17 cellular contexts compared by ENCODE assay signal in the genomic region with DNA sequence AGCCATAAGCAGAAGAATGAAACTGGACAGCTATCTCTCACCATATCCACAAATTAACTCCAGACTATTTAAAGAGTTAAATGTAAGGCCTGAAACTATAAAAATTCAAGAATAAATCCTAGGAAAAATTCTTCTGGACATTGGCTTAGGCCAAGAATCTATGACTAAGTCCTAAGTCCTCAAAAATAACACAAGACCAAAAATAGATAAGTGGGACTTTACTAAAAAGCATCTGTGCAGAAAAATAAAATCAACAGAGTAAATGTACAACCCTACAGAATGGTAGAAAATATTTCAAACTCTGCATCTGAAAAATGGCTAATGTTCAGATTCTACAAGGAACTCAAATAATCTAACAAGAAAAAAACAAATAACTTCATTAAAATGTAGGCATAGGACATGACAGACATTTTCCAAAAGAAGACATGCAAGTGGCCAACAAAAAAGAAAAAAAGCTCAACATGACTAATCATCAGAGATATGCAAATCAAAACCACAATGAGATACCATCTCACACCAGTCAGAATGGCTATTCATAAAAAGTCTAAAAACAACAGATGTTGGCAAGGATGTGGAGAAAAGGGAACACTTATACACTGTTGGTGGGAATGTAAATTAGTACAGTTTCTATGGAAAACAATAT.
A peak's percentile ranks its signal among the peaks of the same experiment; 100 is the strongest.
DNase-seq lines count a peak whose midpoint lies in the region; ATAC-seq and TF ChIP-seq lines count a peak whose summit lies in the region.
"Had no signal": no experiment of that assay in that cellular context is flagged by ENCODE, and none has a peak within 500 bp of the region (broad histone marks: within the 10 kb centered on the region; RNA-seq: fewer than 3 reads in every experiment).

No MANE protein-coding gene starts in this region.

- no peaks in the 10 kb centered on the region for H3K27me3 ChIP-seq in brain microvascular endothelial cell (replicated peaks)
- H3K27me3 ChIP-seq: breast epithelium had no signal

- in situ Hi-C loops in Caki2 (cut with HindIII; ENCODE audit: low pct_unique_long_range_greater_than_20kb, low sequenced_read_pairs) (no loop called here), brain microvascular endothelial cell (cut with HindIII; ENCODE audit: low pct_ligation_motif_present, low sequenced_read_pairs) (no loop called here)

- TF ChIP-seq CTCF in brain microvascular endothelial cell (IDR thresholded peaks at IDR 0.05; ENCODE audit: low read depth, low read length, missing control alignments), result no peak

- ATAC-seq in HG02678 (IDR thresholded peaks at IDR 0.05; ENCODE audit: unreplicated experiment), result no peak
- ATAC-seq: GM23338, left lobe of liver had no signal

- no peak overlapping the region for H3K4me3 ChIP-seq in brain microvascular endothelial cell (ENCODE audit: low read depth, low read length)
- H3K4me3 ChIP-seq: breast epithelium, GM23338 had no signal

- peak overlapping the region; percentile 38 for H3K27ac ChIP-seq in brain microvascular endothelial cell
- H3K27ac ChIP-seq: breast epithelium had no signal

- no peaks in the 10 kb centered on the region for H3K36me3 ChIP-seq in brain microvascular endothelial cell (replicated peaks)
- H3K36me3 ChIP-seq: breast epithelium had no signal

- DNase-seq in Caki2 (ENCODE audit: low read depth), result peak; percentile 78
- DNase-seq in M059J (ENCODE audit: low read depth), result peak; percentile 42
- peak; percentile 36 for DNase-seq in brain microvascular endothelial cell
- peak; percentile 2 for DNase-seq in myocyte (ENCODE audit: low read depth)
- DNase-seq in AG08396 (ENCODE audit: low spot score), result no peak
- DNase-seq in HuH-7.5 (ENCODE audit: low spot score), result no peak
- DNase-seq: activated CD4-positive, alpha-beta T cell treated with anti-CD3 and anti-CD28 coated beads, Interleukin-2, amount 50 U/mL, for 48 hours; activated naive CD4-positive, alpha-beta T cell treated with anti-CD3 and anti-CD28 coated beads, Interleukin-2, amount 50 U/mL, for 16 hours; COR-L47; Kasumi-1; NCI-H1417; NCI-H524 treated with DMSO at 0.1 percent for 48 hours; T-helper 1 cell had no signal

Comparison
In these comparisons a context has a peak if more than half of its experiments do, and no peak if none do; other contexts are left out.
1. DNase-seq: peak in Caki2 (single experiment), M059J (single experiment), brain microvascular endothelial cell (single experiment) and myocyte (single experiment); none in AG08396 (single experiment) and HuH-7.5 (single experiment).